In the genomic region with DNA sequence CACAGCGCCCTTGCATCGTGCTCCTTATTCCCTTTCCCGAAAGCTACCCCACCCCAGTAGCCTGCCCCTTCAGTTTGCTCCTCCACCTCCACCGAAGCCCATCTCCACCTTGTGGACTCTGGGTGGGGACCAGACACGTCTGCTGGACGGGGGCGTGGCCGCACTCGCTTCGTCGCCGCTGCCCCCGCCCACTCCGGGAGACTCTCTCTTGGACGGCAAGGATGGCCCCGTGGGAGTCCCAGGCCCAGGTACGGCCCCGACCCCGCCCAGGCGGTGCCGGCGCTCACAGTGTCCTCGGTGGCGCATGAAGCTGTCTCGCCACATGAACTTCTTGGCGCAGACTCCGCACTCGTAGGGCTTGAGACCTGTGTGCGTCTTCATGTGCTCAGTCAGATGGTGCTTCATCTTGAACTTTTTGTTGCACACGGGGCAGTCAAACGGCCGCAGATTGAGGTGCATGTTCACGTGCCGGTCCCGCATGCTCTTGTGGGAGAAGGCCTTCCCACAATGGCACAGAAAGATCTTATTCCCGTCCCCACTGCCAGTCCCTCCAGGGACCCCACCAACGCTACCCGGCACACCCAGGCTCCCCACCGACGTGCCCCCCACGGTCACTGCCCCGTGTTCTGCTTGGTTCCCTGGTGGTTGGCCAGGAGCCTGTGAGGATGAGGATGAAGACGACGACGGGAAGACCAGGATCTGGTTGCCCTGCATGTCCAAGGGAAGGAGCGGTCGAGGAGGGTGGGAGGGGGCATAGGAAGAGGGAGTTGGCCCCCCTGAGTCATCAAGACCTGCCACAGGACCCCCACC, we compare ENCODE assay signal across 8 cellular contexts. TPM values are rescaled to one million over a fixed set of nuclear protein-coding genes. Genes with fewer than 3 reads are reported as not detected.
DNase-seq lines count a peak whose midpoint lies in the region; ATAC-seq and TF ChIP-seq lines count a peak whose summit lies in the region.

No MANE protein-coding gene starts in this region.

- TF ChIP-seq POLR2A in esophagus muscularis mucosa (IDR thresholded peaks at IDR 0.05; ENCODE audit: low read depth): no peak
- TF ChIP-seq POLR2A in ovary (IDR thresholded peaks at IDR 0.05): no peak

- H3K4me2 ChIP-seq in SK-N-SH (peak overlapping the region; percentile 100), SU-DHL-6 (ENCODE audit: low read depth, low read length, poor library complexity, severe bottlenecking) (peak overlapping the region; percentile 97)

- H3K36me3 ChIP-seq in SK-N-SH (replicated peaks in 1 of 2; ENCODE audit: control insufficient read depth in 1 of 2, insufficient read depth in 2 of 2, low read length in 1 of 2): peaks cover 17 to 30% of the 10 kb centered on the region in 2 experiments
- H3K36me3 ChIP-seq in SU-DHL-6 (ENCODE audit: low read length): peaks cover 17% of the 10 kb centered on the region
- H3K36me3 ChIP-seq in esophagus muscularis mucosa: peaks cover 15 to 35% (median 33%) of the 10 kb centered on the region in 4 donors
- no peaks in the 10 kb centered on the region for H3K36me3 ChIP-seq in ovary

- CTCF ChIA-PET in SK-N-SH (lab: Yijun Ruan, JAX): interaction anchor here (0.8 kb wide), 1 partner anchor 16 kb away, joined by 3 read pairs; no protein-coding TSS in a partner anchor

- H3K27ac ChIP-seq in SK-N-SH (ENCODE audit: low read depth in 2 of 2, low read length in 1 of 2) (peak overlapping the region; percentile 89 to 94; a peak in 3 of 4 replicates), SU-DHL-6 (ENCODE audit: low read depth, low read length) (peak overlapping the region; percentile 94), esophagus muscularis mucosa (replicated peaks in 1 of 4) (peak overlapping the region; percentile 88 to 96 (median 96)), ovary (peak overlapping the region; percentile 59 to 93)

- H3K9me2 ChIP-seq in SK-N-SH (no peaks in the 10 kb centered on the region), SU-DHL-6 (replicated peaks; ENCODE audit: insufficient read depth, low read length) (no peaks in the 10 kb centered on the region)

- ATAC-seq in SK-N-SH treated with all-trans-retinoic acid at 6 μM for 48 hours: no peak
- ATAC-seq in HG03135 (IDR thresholded peaks at IDR 0.05; ENCODE audit: unreplicated experiment): no peak
- ATAC-seq in HG02798 (IDR thresholded peaks at IDR 0.05; ENCODE audit: poor library complexity, unreplicated experiment): no peak

- 91% methylated on average over 39 of the region's 47 CpGs for WGBS in SK-N-SH (ENCODE audit: low lambda C conversion rate)
- 48% methylated on average over 22 of the region's 47 CpGs for WGBS in esophagus muscularis mucosa
- 29 to 36% (median 35%) methylated on average over 46 to 47 of the region's 47 CpGs for WGBS in ovary, 3 donors

- intact Hi-C loops in esophagus muscularis mucosa (cut with DNase I): loop anchor here (5.0 kb wide), 1 partner anchor 43 kb away; the partner anchor contains the start of genes RPS18 and VPS52
- intact Hi-C loops in ovary (cut with DNase I): loop anchor here in 2 of 4 donors (5.0 to 10.0 kb wide), 3 partner anchors 43 to 110 kb away; partner anchors contain the start of genes CUTA (in 1 of the 2), PHF1 (in 1 of the 2), RPS18 (in 1 of the 2) and SYNGAP1 (in 1 of the 2)

- H3K4me1 ChIP-seq in SK-N-SH (ENCODE audit: control insufficient read depth in 1 of 2, insufficient read depth in 2 of 2, low read depth in 1 of 2, low read length in 1 of 2): peaks cover 20 to 43% of the 10 kb centered on the region in 2 experiments; a peak in 2 of 4 replicates
- H3K4me1 ChIP-seq in esophagus muscularis mucosa: peaks cover 45 to 82% (median 73%) of the 10 kb centered on the region in 4 donors
- peaks cover 8% of the 10 kb centered on the region for H3K4me1 ChIP-seq in ovary (ENCODE audit: insufficient read depth)

- H3K4me3 ChIP-seq in SK-N-SH (ENCODE audit: low read depth in 2 of 2, low read length in 1 of 2): no peak overlapping the region; a peak in 1 of 4 replicates
- peak overlapping the region; percentile 95 for H3K4me3 ChIP-seq in SU-DHL-6 (ENCODE audit: insufficient read depth, low read length, poor library complexity, severe bottlenecking)
- H3K4me3 ChIP-seq in esophagus muscularis mucosa: peak overlapping the region; percentile 59 to 96 (median 89)
- peak overlapping the region; percentile 64 for H3K4me3 ChIP-seq in ovary

- no peaks in the 10 kb centered on the region for H3K27me3 ChIP-seq in SK-N-SH (ENCODE audit: insufficient read depth)
- no peaks in the 10 kb centered on the region for H3K27me3 ChIP-seq in SU-DHL-6 (ENCODE audit: low read length)
- no peaks in the 10 kb centered on the region for H3K27me3 ChIP-seq in esophagus muscularis mucosa
- no peaks in the 10 kb centered on the region for H3K27me3 ChIP-seq in ovary

- H4K20me1 ChIP-seq in SK-N-SH (ENCODE audit: insufficient read depth): peaks cover 8% of the 10 kb centered on the region; the same call in 1 of the 2 replicates
- no peaks in the 10 kb centered on the region for H4K20me1 ChIP-seq in SU-DHL-6 (ENCODE audit: low read depth, low read length)

- TF ChIP-seq CTCF in SK-N-SH (IDR thresholded peaks at IDR 0.05) (no peak), SU-DHL-6 (IDR thresholded peaks at IDR 0.05; ENCODE audit: insufficient read depth, low read length, poor library complexity, severe bottlenecking) (no peak), esophagus muscularis mucosa (IDR thresholded peaks at IDR 0.05) (no peak), ovary (IDR thresholded peaks at IDR 0.05) (no peak)

- no peak overlapping the region for H3K9ac ChIP-seq in SK-N-SH
- peak overlapping the region; percentile 89 for H3K9ac ChIP-seq in SU-DHL-6 (ENCODE audit: low read length)

- POLR2A ChIA-PET in SK-N-SH (lab: Yijun Ruan, JAX): interaction anchor here (1.1 kb wide), 1 partner anchor 43 kb away, joined by 3 read pairs; the partner anchor contains the start of gene RPS18

- H2AFZ ChIP-seq in SK-N-SH (ENCODE audit: low read depth) (no peak overlapping the region), SU-DHL-6 (ENCODE audit: low read depth, low read length, severe bottlenecking) (peak overlapping the region; percentile 12)

- DNase-seq in SK-N-SH: peak; percentile 4
- DNase-seq in esophagus muscularis mucosa (ENCODE audit: extremely low spot score): no peak
- DNase-seq in ovary: peak; percentile 58 to 76 (median 72)
- DNase-seq in glomerular visceral epithelial cell (ENCODE audit: extremely low spot score): no peak

- TF ChIP-seq RAD21 in SK-N-SH (IDR thresholded peaks at IDR 0.05; ENCODE audit: low read length): no peak

- peaks cover 66% of the 10 kb centered on the region for H3K79me2 ChIP-seq in SK-N-SH (ENCODE audit: insufficient read depth)
- H3K79me2 ChIP-seq in SU-DHL-6 (ENCODE audit: insufficient read depth, low read length): peaks cover 36% of the 10 kb centered on the region

- peaks cover 28% of the 10 kb centered on the region for H3F3A ChIP-seq in SK-N-SH (replicated peaks; ENCODE audit: insufficient read depth)
- H3F3A ChIP-seq in SU-DHL-6 (ENCODE audit: insufficient read depth): peaks cover 66% of the 10 kb centered on the region

- H3K9me3 ChIP-seq in SK-N-SH (no peaks in the 10 kb centered on the region), SU-DHL-6 (ENCODE audit: insufficient read depth, low read length) (no peaks in the 10 kb centered on the region), esophagus muscularis mucosa (no peaks in the 10 kb centered on the region), ovary (no peaks in the 10 kb centered on the region)

- TF ChIP-seq EP300 in SK-N-SH (IDR thresholded peaks at IDR 0.05; ENCODE audit: borderline replicate concordance in 1 of 2, low read depth in 1 of 2, low read length in 1 of 2): no peak
- no peak for TF ChIP-seq EP300 in esophagus muscularis mucosa (IDR thresholded peaks at IDR 0.05)
- no peak for TF ChIP-seq EP300 in ovary (IDR thresholded peaks at IDR 0.05)

TF ChIP-seq in SK-N-SH treated with all-trans-retinoic acid at 6 μM for 48 hours, 23 proteins besides CTCF, POLR2A, EP300 and RAD21 (continues in another document):
- TF ChIP-seq, protein P1, sequence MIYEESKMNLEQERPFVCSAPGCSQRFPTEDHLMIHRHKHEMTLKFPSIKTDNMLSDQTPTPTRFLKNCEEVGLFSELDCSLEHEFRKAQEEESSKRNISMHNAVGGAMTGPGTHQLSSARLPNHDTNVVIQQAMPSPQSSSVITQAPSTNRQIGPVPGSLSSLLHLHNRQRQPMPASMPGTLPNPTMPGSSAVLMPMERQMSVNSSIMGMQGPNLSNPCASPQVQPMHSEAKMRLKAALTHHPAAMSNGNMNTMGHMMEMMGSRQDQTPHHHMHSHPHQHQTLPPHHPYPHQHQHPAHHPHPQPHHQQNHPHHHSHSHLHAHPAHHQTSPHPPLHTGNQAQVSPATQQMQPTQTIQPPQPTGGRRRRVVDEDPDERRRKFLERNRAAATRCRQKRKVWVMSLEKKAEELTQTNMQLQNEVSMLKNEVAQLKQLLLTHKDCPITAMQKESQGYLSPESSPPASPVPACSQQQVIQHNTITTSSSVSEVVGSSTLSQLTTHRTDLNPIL (CRISPR knock-in tag; IDR thresholded peaks at IDR 0.05; ENCODE audit: low read depth): no peak

RNA-seq across cellular contexts. Expression of gene TAPBP, which starts 1.3 kb away (rescaled TPM):
- polyA plus RNA-seq in SK-N-SH (2012; rRNA removed) (27.9 and 44.5 TPM in 2 replicates), ovary (10 to 100 TPM; 24.4 to 40.5 TPM)
- polyA plus RNA-seq in SK-N-SH (2012; cell fraction: cytosol; rRNA removed): 24.4 and 34.4 TPM in 2 replicates
- polyA plus RNA-seq in SK-N-SH (2012; cell fraction: nucleus; rRNA removed): 84.8 and 160 TPM in 2 replicates
- total RNA-seq in esophagus muscularis mucosa (100 to 1,000 TPM in 1 of 4 donors, 10 to 100 TPM in 3; 69.8 to 150 (median 86.6) TPM), ovary (100 to 1,000 TPM in 1 of 7 donors, 10 to 100 TPM in 6; 33.7 to 121 (median 66.9) TPM)

RNA-seq across cellular contexts. Expression of gene ZBTB22, which starts 2.4 kb away (rescaled TPM):
- 19.5 and 22.2 TPM in 2 replicates for polyA plus RNA-seq in SK-N-SH (2012; rRNA removed)
- 11.9 and 17.3 TPM in 2 replicates for polyA plus RNA-seq in SK-N-SH (2012; cell fraction: cytosol; rRNA removed)
- polyA plus RNA-seq in SK-N-SH (2012; cell fraction: nucleus; rRNA removed): 22.8 and 24.0 TPM in 2 replicates
- total RNA-seq in esophagus muscularis mucosa: 10 to 100 TPM; 12.9 to 24.2 (median 15.8) TPM
- total RNA-seq in ovary: 10 to 100 TPM; 17.9 to 38.0 (median 26.1) TPM
- 10 to 100 TPM; 13.7 to 26.5 TPM for polyA plus RNA-seq in ovary

RNA-seq across cellular contexts. Expression of gene DAXX, which starts 7.6 kb away (rescaled TPM):
- polyA plus RNA-seq in SK-N-SH (2012; rRNA removed) (46.9 and 51.4 TPM in 2 replicates), ovary (10 to 100 TPM; 30.8 to 81.5 TPM)
- 61.8 and 70.2 TPM in 2 replicates for polyA plus RNA-seq in SK-N-SH (2012; cell fraction: cytosol; rRNA removed)
- polyA plus RNA-seq in SK-N-SH (2012; cell fraction: nucleus; rRNA removed): 85.9 and 95.0 TPM in 2 replicates
- total RNA-seq in esophagus muscularis mucosa (10 to 100 TPM; 29.5 to 51.1 (median 40.9) TPM), ovary (10 to 100 TPM; 18.8 to 38.9 (median 33.4) TPM)

RNA-seq across cellular contexts. Expression of gene RGL2, which starts 16.4 kb away (rescaled TPM):
- polyA plus RNA-seq in SK-N-SH (2012; rRNA removed) (59.4 and 71.2 TPM in 2 replicates), ovary (10 to 100 TPM; 26.9 to 66.0 TPM)
- 19.9 and 29.3 TPM in 2 replicates for polyA plus RNA-seq in SK-N-SH (2012; cell fraction: cytosol; rRNA removed)
- 331 and 334 TPM in 2 replicates for polyA plus RNA-seq in SK-N-SH (2012; cell fraction: nucleus; rRNA removed)
- total RNA-seq in esophagus muscularis mucosa (10 to 100 TPM; 38.2 to 89.3 (median 65.3) TPM), ovary (10 to 100 TPM; 41.4 to 82.0 (median 64.9) TPM)

RNA-seq across cellular contexts. Expression of gene PFDN6, which starts 25.7 kb away (rescaled TPM):
- polyA plus RNA-seq in SK-N-SH (2012; rRNA removed) (182 and 213 TPM in 2 replicates), ovary (10 to 100 TPM; 80.3 to 83.0 TPM)
- polyA plus RNA-seq in SK-N-SH (2012; cell fraction: cytosol; rRNA removed): 233 and 285 TPM in 2 replicates
- polyA plus RNA-seq in SK-N-SH (2012; cell fraction: nucleus; rRNA removed): 113 and 143 TPM in 2 replicates
- total RNA-seq in esophagus muscularis mucosa (10 to 100 TPM; 29.1 to 54.2 (median 43.7) TPM), ovary (10 to 100 TPM in 6 of 7 donors, 1 to 10 TPM in 1; 9.8 to 46.8 (median 42.0) TPM)

Comparison
In these comparisons a context has a peak if more than half of its experiments do, and no peak if none do; other contexts are left out.
1. DNase-seq: peak in SK-N-SH (single experiment) and ovary (5 of 5); none in esophagus muscularis mucosa (single experiment) and glomerular visceral epithelial cell (single experiment).
2. H3K4me3 ChIP-seq: peak in SU-DHL-6 (single experiment), esophagus muscularis mucosa (4 of 4) and ovary (single experiment); none in SK-N-SH (0 of 2).
3. Peak in every context shown above with its lines, with median percentiles within 50 percentile points of each other: H3K27ac ChIP-seq.